Comparison of ENCODE assay signal across 14 cellular contexts in the genomic region with DNA sequence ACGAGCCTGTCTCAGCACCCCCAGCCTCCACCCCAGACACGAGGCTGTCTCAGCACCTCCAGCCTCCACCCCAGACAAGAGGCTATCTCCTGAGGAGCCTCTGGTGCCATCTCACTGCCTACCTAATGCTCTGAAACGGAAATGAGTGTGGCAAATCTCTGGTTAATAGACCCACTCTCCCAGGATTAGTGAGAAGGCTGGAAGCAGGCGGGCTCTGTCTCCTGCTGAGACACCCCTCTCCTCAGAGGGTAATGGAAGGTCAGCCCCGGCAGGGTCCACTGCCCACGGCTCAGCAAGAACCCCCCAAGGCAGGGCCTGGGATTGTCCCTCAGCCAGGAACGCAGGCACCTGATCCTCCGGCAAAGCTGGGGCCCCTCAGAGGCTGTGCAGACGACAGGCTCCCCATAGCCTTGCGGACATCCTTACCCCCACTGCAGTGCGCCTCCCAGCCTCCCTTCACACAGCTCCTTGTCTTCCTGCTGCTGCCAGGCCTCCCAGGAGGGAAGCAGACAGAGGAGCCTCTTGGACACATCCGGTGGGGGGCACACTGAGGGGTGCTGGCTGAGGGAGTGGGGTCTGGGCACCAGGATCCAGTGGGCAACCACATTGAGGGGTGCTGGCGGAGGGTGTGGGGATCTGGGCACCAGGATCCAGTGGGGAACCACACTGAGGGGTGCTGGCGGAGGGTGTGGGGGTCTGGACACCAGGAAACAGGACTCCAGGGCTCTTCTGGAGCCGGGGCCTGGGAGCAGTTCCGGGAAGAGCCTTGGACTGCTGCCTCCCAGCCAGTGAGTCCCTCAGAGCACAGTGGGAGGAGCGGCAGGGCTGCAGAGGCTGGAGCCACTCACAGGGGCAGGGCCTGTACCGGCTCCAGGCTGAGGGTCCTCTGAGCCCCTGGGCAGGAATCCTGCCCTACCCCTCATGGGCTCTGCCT.
"Had no signal": no experiment of that assay in that cellular context is flagged by ENCODE, and none has a peak within 500 bp of the region (broad histone marks: within the 10 kb centered on the region; RNA-seq: fewer than 3 reads in every experiment).

No MANE protein-coding gene starts in this region.

- H3K4me3 Mint-ChIP-seq: activated naive CD4-positive, alpha-beta T cell treated with anti-CD3 and anti-CD28 coated beads, Interleukin-2, amount 50 U/mL, for 24 hours; dendritic cell treated with granulocyte-macrophage colony-stimulating factor and Interleukin-4, amounts not matched to agents 40 ng/mL and 50 ng/mL, for 4 days; effector memory CD8-positive, alpha-beta T cell; memory B cell; stimulated activated memory B cell treated with anti-CD40 and anti-IgM and Interleukin-4, amounts not matched to agents 10 μg/mL and 1 μg/mL and 100 μg/mL, for 72 hours had no signal

- H3K9me3 Mint-ChIP-seq: activated naive CD4-positive, alpha-beta T cell treated with anti-CD3 and anti-CD28 coated beads, Interleukin-2, amount 50 U/mL, for 24 hours; dendritic cell treated with granulocyte-macrophage colony-stimulating factor and Interleukin-4, amounts not matched to agents 40 ng/mL and 50 ng/mL, for 4 days; effector memory CD8-positive, alpha-beta T cell; memory B cell; stimulated activated memory B cell treated with anti-CD40 and anti-IgM and Interleukin-4, amounts not matched to agents 10 μg/mL and 1 μg/mL and 100 μg/mL, for 72 hours had no signal

- H3K79me2 ChIP-seq: parathyroid adenoma had no signal

- H3K9me3 ChIP-seq: gastroesophageal sphincter, left ventricle myocardium inferior, upper lobe of left lung had no signal

- H2AFZ ChIP-seq: parathyroid adenoma had no signal

- H3K27me3 Mint-ChIP-seq: activated naive CD4-positive, alpha-beta T cell treated with anti-CD3 and anti-CD28 coated beads, Interleukin-2, amount 50 U/mL, for 24 hours; dendritic cell treated with granulocyte-macrophage colony-stimulating factor and Interleukin-4, amounts not matched to agents 40 ng/mL and 50 ng/mL, for 4 days; effector memory CD8-positive, alpha-beta T cell; memory B cell; stimulated activated memory B cell treated with anti-CD40 and anti-IgM and Interleukin-4, amounts not matched to agents 10 μg/mL and 1 μg/mL and 100 μg/mL, for 72 hours had no signal

- ATAC-seq: effector memory CD8-positive, alpha-beta T cell; stimulated activated memory B cell treated with anti-CD40 and anti-IgM and Interleukin-4, amounts not matched to agents 10 μg/mL and 1 μg/mL and 100 μg/mL, for 72 hours had no signal

- H3K4me1 Mint-ChIP-seq: stimulated activated memory B cell treated with anti-CD40 and anti-IgM and Interleukin-4, amounts not matched to agents 10 μg/mL and 1 μg/mL and 100 μg/mL, for 72 hours had no signal

- H3K27ac Mint-ChIP-seq: activated naive CD4-positive, alpha-beta T cell treated with anti-CD3 and anti-CD28 coated beads, Interleukin-2, amount 50 U/mL, for 24 hours; dendritic cell treated with granulocyte-macrophage colony-stimulating factor and Interleukin-4, amounts not matched to agents 40 ng/mL and 50 ng/mL, for 4 days; memory B cell; stimulated activated memory B cell treated with anti-CD40 and anti-IgM and Interleukin-4, amounts not matched to agents 10 μg/mL and 1 μg/mL and 100 μg/mL, for 72 hours had no signal

- H3K27me3 ChIP-seq: brain microvascular endothelial cell, gastroesophageal sphincter, upper lobe of left lung had no signal

- DNase-seq: activated CD4-positive, alpha-beta T cell treated with anti-CD3 and anti-CD28 coated beads, Interleukin-2, amount 50 U/mL, for 4 hours; activated T-cell treated with anti-CD3 and anti-CD28 coated beads, Interleukin-2, amount 50 U/mL, for 1 hour; brain microvascular endothelial cell; effector memory CD8-positive, alpha-beta T cell; left ventricle myocardium inferior; T-helper 2 cell had no signal

- H3K9ac ChIP-seq: parathyroid adenoma had no signal

- H3K4me1 ChIP-seq: left ventricle myocardium inferior, parathyroid adenoma, upper lobe of left lung had no signal

- H3K27ac ChIP-seq: brain microvascular endothelial cell, epithelial cell of prostate, gastroesophageal sphincter, left ventricle myocardium inferior, parathyroid adenoma, upper lobe of left lung had no signal

- H3K4me3 ChIP-seq: gastroesophageal sphincter, left ventricle myocardium inferior, upper lobe of left lung had no signal
